Comparison of ENCODE assay signal across 17 cellular contexts in genomic region chr4:145531193-145531592, GRCh38. TPM values are rescaled to one million over a fixed set of nuclear protein-coding genes. Genes with fewer than 3 reads are reported as not detected.
DNase-seq lines count a peak whose midpoint lies in the region; ATAC-seq and TF ChIP-seq lines count a peak whose summit lies in the region.
"Had no signal": no experiment of that assay in that cellular context is flagged by ENCODE, and none has a peak within 500 bp of the region (broad histone marks: within the 10 kb centered on the region; RNA-seq: fewer than 3 reads in every experiment).

No MANE protein-coding gene starts in this region.

- no peak overlapping the region for H3K27ac ChIP-seq in SJCRH30
- H3K27ac ChIP-seq in left lung = peak overlapping the region in 1 of 2 donors; percentile 5
- H3K27ac ChIP-seq in thyroid gland = peak overlapping the region in 1 of 3 donors; percentile 7
- H3K27ac ChIP-seq: sigmoid colon, VCaP had no signal

- H3K4me3 ChIP-seq in SJCRH30 (no peak overlapping the region), left lung (no peak overlapping the region), thyroid gland (replicated peaks in 1 of 3) (no peak overlapping the region)
- H3K4me3 ChIP-seq: sigmoid colon had no signal

- TF ChIP-seq CTCF in left lung (IDR thresholded peaks at IDR 0.05) (no peak), thyroid gland (IDR thresholded peaks at IDR 0.05) (no peak)

- peaks cover 27% of the 10 kb centered on the region for H3K4me1 ChIP-seq in SJCRH30
- H3K4me1 ChIP-seq in left lung = peaks cover 0 to 3% of the 10 kb centered on the region in 2 donors
- H3K4me1 ChIP-seq in thyroid gland = peaks cover 19 to 32% of the 10 kb centered on the region in 2 donors

- WGBS in thyroid gland, 2 donors = 58 to 67% methylated on average over 3 of the region's 3 CpGs

- intact Hi-C loops in left lung (cut with DNase I) (no loop called here), thyroid gland (cut with DNase I) (no loop called here)

- H3K27me3 ChIP-seq in SJCRH30 (no peaks in the 10 kb centered on the region), left lung (no peaks in the 10 kb centered on the region), thyroid gland (no peaks in the 10 kb centered on the region)
- H3K27me3 ChIP-seq: sigmoid colon had no signal

- no peaks in the 10 kb centered on the region for H3K9me3 ChIP-seq in SJCRH30 (replicated peaks)
- H3K9me3 ChIP-seq in left lung = no peaks in the 10 kb centered on the region
- no peaks in the 10 kb centered on the region for H3K9me3 ChIP-seq in thyroid gland
- H3K9me3 ChIP-seq: sigmoid colon had no signal

- DNase-seq in DMS53 (lab: John Stamatoyannopoulos, UW) (peak; percentile 4), DMS53 treated with DMSO at 0.1 percent for 48 hours (lab: John Stamatoyannopoulos, UW; ENCODE audit: unreplicated experiment) (no peak), SJCRH30 (peak; percentile 13 to 54), left lung (no peak), thyroid gland (peak; percentile 55 to 65), HCEC 1CT (no peak), dedifferentiated amniotic fluid mesenchymal stem cell (ENCODE audit: extremely low spot score) (no peak)
- DNase-seq: activated gamma-delta T cell treated with Interleukin-2 at 50 U/mL for 16 hours; CD4-positive, alpha-beta memory T cell; GDM1; islet precursor cell; Kasumi-1; naive thymus-derived CD8-positive, alpha-beta T cell; sigmoid colon; stimulated activated naive CD4-positive, alpha-beta T cell had no signal

- ATAC-seq in left lung (peak; percentile 67), GM19397 (IDR thresholded peaks at IDR 0.05; ENCODE audit: unreplicated experiment) (no peak)
- ATAC-seq: naive thymus-derived CD8-positive, alpha-beta T cell had no signal

- H3K36me3 ChIP-seq in SJCRH30 (no peaks in the 10 kb centered on the region), left lung (no peaks in the 10 kb centered on the region), thyroid gland (no peaks in the 10 kb centered on the region)
- H3K36me3 ChIP-seq: sigmoid colon had no signal

- no peak for TF ChIP-seq POLR2A in thyroid gland (IDR thresholded peaks at IDR 0.05)

RNA-seq across cellular contexts. Expression of gene SMAD1, which starts 49.5 kb away (rescaled TPM):
- 19.5 and 28.9 TPM in 2 replicates for total RNA-seq in SJCRH30 (2014; rRNA removed; shearing (Covaris generic))
- total RNA-seq in left lung = 10 to 100 TPM; 22.0 to 22.9 TPM
- total RNA-seq in thyroid gland = 100 to 1,000 TPM in 1 of 4 donors, 10 to 100 TPM in 3; 48.1 to 102 (median 67.4) TPM
- total RNA-seq: naive thymus-derived CD8-positive, alpha-beta T cell had no signal

Comparison
In these comparisons a context has a peak if more than half of its experiments do, and no peak if none do; other contexts are left out.
1. DNase-seq: peak in DMS53 (single experiment), SJCRH30 (2 of 2) and thyroid gland (2 of 2); none in DMS53 treated with DMSO at 0.1 percent for 48 hours (single experiment), left lung (0 of 2), HCEC 1CT (single experiment) and dedifferentiated amniotic fluid mesenchymal stem cell (single experiment).